11 cellular contexts compared by ENCODE assay signal in the genomic region with DNA sequence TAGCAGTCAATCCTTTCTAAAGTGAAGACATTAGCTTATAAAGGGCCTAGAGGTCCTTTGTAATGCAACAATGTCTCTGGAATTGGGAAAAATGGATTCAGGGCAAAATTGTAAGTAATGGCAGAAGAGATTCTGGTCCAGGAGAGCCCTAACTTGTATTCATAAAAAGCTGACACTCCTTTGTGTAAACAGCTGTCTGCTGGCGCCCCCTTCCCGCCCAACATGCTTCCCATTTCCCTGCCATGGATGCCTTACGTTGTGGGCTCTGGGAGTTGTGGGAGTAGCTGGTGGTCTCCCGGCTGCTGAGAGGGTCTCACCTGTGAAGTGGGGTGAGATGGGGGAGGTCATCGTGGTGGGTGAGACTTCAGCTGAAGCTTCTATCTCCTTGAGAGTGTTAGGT. TPM values are rescaled to one million over a fixed set of nuclear protein-coding genes. Genes with fewer than 3 reads are reported as not detected.
DNase-seq lines count a peak whose midpoint lies in the region; ATAC-seq and TF ChIP-seq lines count a peak whose summit lies in the region.
"Had no signal": no experiment of that assay in that cellular context is flagged by ENCODE, and none has a peak within 500 bp of the region (broad histone marks: within the 10 kb centered on the region; RNA-seq: fewer than 3 reads in every experiment).

No MANE protein-coding gene starts in this region.

- BruUV-seq in OCI-LY7 (replicated peaks; lab: Mats Ljungman, UMichigan) = no TSS peak

- no peaks in the 10 kb centered on the region for H3K9me3 Mint-ChIP-seq in GM23338
- no peaks in the 10 kb centered on the region for H3K9me3 Mint-ChIP-seq in mesothelial cell of epicardium

- H3K4me3 ChIP-seq in GM23338 (no peak overlapping the region), OCI-LY7 (ENCODE audit: low read depth, low read length, poor library complexity, severe bottlenecking) (peak overlapping the region; percentile 51), retinal pigment epithelial cell (ENCODE audit: low read length) (no peak overlapping the region)
- H3K4me3 ChIP-seq: coronary artery had no signal

- H3K4me2 ChIP-seq in GM23338 (no peak overlapping the region), OCI-LY7 (ENCODE audit: low read length) (peak overlapping the region; percentile 78)

- POLR2A ChIA-PET in OCI-LY7 (lab: Charles Lee) = interaction anchor here (1.0 to 2.4 kb wide), 5 partner anchors 10 to 21 kb away, joined by 3 to 24 read pairs (median 3); partner anchors contain the start of gene LPAR5

- H3K4me1 ChIP-seq in GM23338 (ENCODE audit: insufficient read depth) = peaks cover 10% of the 10 kb centered on the region; the same call in 1 of the 2 replicates
- H3K4me1 ChIP-seq in OCI-LY7 (ENCODE audit: insufficient read depth, low read length, poor library complexity, severe bottlenecking) = peaks cover 36% of the 10 kb centered on the region

- ATAC-seq in GM23338 = peak; percentile 40
- ATAC-seq in left cardiac atrium = no peak
- no peak for ATAC-seq in HG02763 (IDR thresholded peaks at IDR 0.05; ENCODE audit: unreplicated experiment)
- ATAC-seq in left lobe of liver = no peak
- ATAC-seq: activated T-cell treated with anti-CD3 and anti-CD28 coated beads, Interleukin-2, amount 50 U/mL, for 72 hours had no signal

- H3K79me2 ChIP-seq in GM23338 (replicated peaks; ENCODE audit: insufficient read depth) (no peaks in the 10 kb centered on the region), OCI-LY7 (ENCODE audit: insufficient read depth, low read depth, low read length) (no peaks in the 10 kb centered on the region)

- DNase-seq in GM23338 (ENCODE audit: low spot score) (peak; percentile 66), OCI-LY7 (ENCODE audit: low spot score) (no peak), left cardiac atrium (peak; percentile 41), retinal pigment epithelial cell (ENCODE audit: low read depth) (no peak), left lobe of liver (ENCODE audit: low spot score) (no peak), mesothelial cell of epicardium (ENCODE audit: low spot score in 2 of 2, unreplicated experiment in 2 of 2) (no peak)
- DNase-seq: activated T-cell treated with anti-CD3 and anti-CD28 coated beads, Interleukin-2, amount 50 U/mL, for 72 hours; NCI-H1930; stimulated activated CD4-positive, alpha-beta T cell treated with anti-CD3 and anti-CD28 coated beads, Interleukin-12 subunit alpha, Interleukin-12 subunit beta, amount 100 ng/mL, for 4 hours had no signal

- H3K27ac Mint-ChIP-seq in GM23338 (no peak overlapping the region), mesothelial cell of epicardium (no peak overlapping the region)
- H3K27ac Mint-ChIP-seq: activated T-cell treated with anti-CD3 and anti-CD28 coated beads, Interleukin-2, amount 50 U/mL, for 72 hours had no signal

- no peaks in the 10 kb centered on the region for H4K20me1 ChIP-seq in GM23338 (replicated peaks; ENCODE audit: insufficient read depth)
- no peaks in the 10 kb centered on the region for H4K20me1 ChIP-seq in OCI-LY7 (ENCODE audit: insufficient read depth, low read length)

- peaks cover 5% of the 10 kb centered on the region; the same call in 1 of the 3 replicates for H3K36me3 Mint-ChIP-seq in GM23338 (ENCODE audit: low read depth)
- H3K36me3 Mint-ChIP-seq in mesothelial cell of epicardium = peaks cover 14% of the 10 kb centered on the region

- CTCF ChIA-PET in OCI-LY7 (lab: Charles Lee; ENCODE audit: unreplicated experiment) = interaction anchor here (0.6 to 1.9 kb wide), 4 partner anchors 9 to 176 kb away, joined by 3 to 7 read pairs (median 4); partner anchors contain the start of gene LPAR5

- TF ChIP-seq CTCF in GM23338 (conservative IDR thresholded peaks at IDR 0.05; ENCODE audit: low read depth in 2 of 2) (peak; percentile 54 to 77), OCI-LY7 (conservative IDR thresholded peaks at IDR 0.05; ENCODE audit: low read length) (peak; percentile 70), retinal pigment epithelial cell (conservative IDR thresholded peaks at IDR 0.05; ENCODE audit: low read depth, low read length) (peak; percentile 31), mesothelial cell of epicardium (IDR thresholded peaks at IDR 0.05; ENCODE audit: unreplicated experiment) (no peak)

- H3K27ac ChIP-seq in GM23338 (ENCODE audit: low read depth) (no peak overlapping the region), OCI-LY7 (ENCODE audit: low read depth, low read length, poor library complexity, severe bottlenecking) (peak overlapping the region; percentile 83)

- peaks cover 27% of the 10 kb centered on the region for H3K27me3 ChIP-seq in GM23338 (ENCODE audit: insufficient read depth)

- H3K36me3 ChIP-seq in GM23338 (ENCODE audit: insufficient read depth) (no peaks in the 10 kb centered on the region), OCI-LY7 (ENCODE audit: insufficient read depth, low read length) (no peaks in the 10 kb centered on the region; the same call in none of the 2 replicates)

- H2AFZ ChIP-seq in GM23338 = peak overlapping the region; percentile 70
- peak overlapping the region; percentile 53; the same call in 1 of the 2 replicates for H2AFZ ChIP-seq in OCI-LY7 (ENCODE audit: low read length)

- peaks cover 9% of the 10 kb centered on the region for H3K4me1 Mint-ChIP-seq in GM23338
- H3K4me1 Mint-ChIP-seq in mesothelial cell of epicardium = peaks cover 13% of the 10 kb centered on the region

- H3F3A ChIP-seq in GM23338 (replicated peaks; ENCODE audit: low read depth) = peaks cover 9% of the 10 kb centered on the region; the same call in 1 of the 2 replicates

- H3K9me3 ChIP-seq in OCI-LY7 (ENCODE audit: low read length) = no peaks in the 10 kb centered on the region

- intact Hi-C loops in OCI-LY7 (cut with micrococcal nuclease; ENCODE audit: unreplicated experiment) = loop anchor here (1.0 kb wide), 1 partner anchor 28 kb away; no protein-coding TSS in a partner anchor
- intact Hi-C loops in left cardiac atrium (cut with DNase I) = no loop called here

- H3K4me3 Mint-ChIP-seq in GM23338 = no peak overlapping the region
- no peak overlapping the region for H3K4me3 Mint-ChIP-seq in mesothelial cell of epicardium
- H3K4me3 Mint-ChIP-seq: activated T-cell treated with anti-CD3 and anti-CD28 coated beads, Interleukin-2, amount 50 U/mL, for 72 hours had no signal

- H3K9me2 ChIP-seq in GM23338 (ENCODE audit: insufficient read depth) (no peaks in the 10 kb centered on the region), OCI-LY7 (ENCODE audit: insufficient read depth, low read length) (no peaks in the 10 kb centered on the region)

- H3K27me3 Mint-ChIP-seq in GM23338 (ENCODE audit: insufficient read depth, low read depth, poor library complexity) (peaks cover 6% of the 10 kb centered on the region), mesothelial cell of epicardium (ENCODE audit: low read depth) (peaks cover 16% of the 10 kb centered on the region)

TF ChIP-seq in GM23338, 12 proteins besides CTCF, POLR2A, EP300 and RAD21:
- TF ChIP-seq EZH2phosphoT487 (IDR thresholded peaks at IDR 0.05; ENCODE audit: unreplicated experiment) (no peak), NANOG (IDR thresholded peaks at IDR 0.05; ENCODE audit: borderline replicate concordance) (no peak), ZNF331 (CRISPR knock-in tag; IDR thresholded peaks at IDR 0.05; ENCODE audit: low read depth) (no peak), ETS1 (IDR thresholded peaks at IDR 0.05) (no peak)

RNA-seq across cellular contexts. Expression of gene ACRBP, which starts 2.3 kb away (rescaled TPM):
- total RNA-seq in GM23338 (2014; rRNA removed; shearing (Covaris generic)) = 2.2 TPM in 1 of 2 replicates, not detected in the other
- polyA plus RNA-seq in GM23338 (2016; fragmentation: Nextera tagmentation; extraction: Ambion mirVana) = 0.70 TPM in 1 of 2 replicates, not detected in the other
- total RNA-seq in OCI-LY7 (2014; rRNA removed; shearing (Covaris generic)) = 3.6 and 4.4 TPM in 2 replicates
- total RNA-seq in OCI-LY7 (2022) (9.3 and 9.4 TPM in 2 replicates), left cardiac atrium (under 1 TPM; 0.60 to 0.88 TPM), left lobe of liver (3.2 TPM), mesothelial cell of epicardium (2.7 to 3.7 TPM (median 3.5 TPM) in 3 replicates)

RNA-seq across cellular contexts. Expression of gene LPAR5, which starts 9.1 kb away (rescaled TPM):
- total RNA-seq in GM23338 (2014; rRNA removed; shearing (Covaris generic)) = 0.38 and 0.89 TPM in 2 replicates
- polyA plus RNA-seq in GM23338 (2016; fragmentation: Nextera tagmentation; extraction: Ambion mirVana) = 0.32 and 0.38 TPM in 2 replicates
- 7.7 and 14.4 TPM in 2 replicates for total RNA-seq in OCI-LY7 (2014; rRNA removed; shearing (Covaris generic))
- total RNA-seq in OCI-LY7 (2022) (25.3 and 25.6 TPM in 2 replicates), left cardiac atrium (1 to 10 TPM; 1.8 to 2.9 TPM), left lobe of liver (0.88 TPM), mesothelial cell of epicardium (1.3 to 1.7 TPM (median 1.3 TPM) in 3 replicates)

RNA-seq across cellular contexts. Expression of gene ING4, which starts 18.0 kb away (rescaled TPM):
- 22.0 and 27.7 TPM in 2 replicates for total RNA-seq in GM23338 (2014; rRNA removed; shearing (Covaris generic))
- polyA plus RNA-seq in GM23338 (2016; fragmentation: Nextera tagmentation; extraction: Ambion mirVana) = 25.5 and 29.6 TPM in 2 replicates
- 27.1 and 38.1 TPM in 2 replicates for total RNA-seq in OCI-LY7 (2014; rRNA removed; shearing (Covaris generic))
- total RNA-seq in OCI-LY7 (2022) (30.8 and 37.0 TPM in 2 replicates), left cardiac atrium (10 to 100 TPM; 16.8 to 28.5 TPM), left lobe of liver (14.4 TPM), mesothelial cell of epicardium (63.5 to 69.0 TPM (median 64.2 TPM) in 3 replicates)

RNA-seq across cellular contexts. Expression of gene CHD4, which starts 37.7 kb away (rescaled TPM):
- total RNA-seq in GM23338 (2014; rRNA removed; shearing (Covaris generic)) = 301 and 351 TPM in 2 replicates
- 317 and 370 TPM in 2 replicates for polyA plus RNA-seq in GM23338 (2016; fragmentation: Nextera tagmentation; extraction: Ambion mirVana)
- 287 and 319 TPM in 2 replicates for total RNA-seq in OCI-LY7 (2014; rRNA removed; shearing (Covaris generic))
- total RNA-seq in OCI-LY7 (2022) (247 and 267 TPM in 2 replicates), left cardiac atrium (100 to 1,000 TPM; 117 to 151 TPM), left lobe of liver (87.3 TPM), mesothelial cell of epicardium (332 to 358 TPM (median 332 TPM) in 3 replicates)

RNA-seq across cellular contexts. Expression of gene ZNF384, which starts 44.3 kb away (rescaled TPM):
- total RNA-seq in GM23338 (2014; rRNA removed; shearing (Covaris generic)) = 30.2 and 35.9 TPM in 2 replicates
- 14.7 and 20.5 TPM in 2 replicates for polyA plus RNA-seq in GM23338 (2016; fragmentation: Nextera tagmentation; extraction: Ambion mirVana)
- 48.2 and 48.6 TPM in 2 replicates for total RNA-seq in OCI-LY7 (2014; rRNA removed; shearing (Covaris generic))
- 95.5 and 109 TPM in 2 replicates for total RNA-seq in OCI-LY7 (2022)
- total RNA-seq in left cardiac atrium = 10 to 100 TPM; 28.3 to 31.2 TPM
- total RNA-seq in left lobe of liver = 20.3 TPM
- 94.9 to 101 TPM (median 96.3 TPM) in 3 replicates for total RNA-seq in mesothelial cell of epicardium

Comparison
In these comparisons a context has a peak if more than half of its experiments do, and no peak if none do; other contexts are left out.
1. DNase-seq: peak in GM23338 (single experiment) and left cardiac atrium (single experiment); none in OCI-LY7 (single experiment), retinal pigment epithelial cell (single experiment), left lobe of liver (single experiment) and mesothelial cell of epicardium (0 of 2).